In the genomic region with DNA sequence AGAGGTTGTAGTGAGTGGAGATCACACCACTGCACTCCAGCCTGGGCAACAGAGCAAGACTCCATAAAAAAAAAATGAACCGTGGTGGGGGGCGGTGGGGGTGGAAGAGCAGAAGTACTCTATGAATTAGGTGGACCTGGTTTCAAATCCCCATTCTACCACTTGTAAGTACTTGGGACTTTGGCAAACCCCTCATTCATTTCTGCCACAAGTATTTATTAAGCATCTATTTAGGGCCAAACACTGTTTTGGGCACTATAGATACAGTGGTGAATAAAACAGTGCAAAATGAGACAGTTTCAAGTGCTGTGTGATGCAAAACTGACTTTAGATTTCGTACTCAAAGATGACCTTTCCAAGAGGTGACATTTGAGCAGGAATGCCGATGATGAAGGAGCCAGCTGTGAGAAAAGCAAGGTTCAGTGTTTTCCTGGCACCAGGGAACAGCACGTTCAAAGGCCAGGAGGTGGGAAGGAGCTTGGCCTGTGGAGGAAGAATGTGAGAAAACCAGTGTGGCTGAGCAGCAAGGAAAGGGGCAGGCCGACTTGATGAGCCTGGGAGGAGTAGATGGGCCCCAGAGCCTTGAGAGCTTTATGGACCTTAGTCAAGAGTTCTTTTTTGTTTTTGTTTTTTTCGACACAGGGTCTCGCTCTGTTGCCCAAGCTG, we compare ENCODE assay signal across 17 cellular contexts. TPM values are rescaled to one million over a fixed set of nuclear protein-coding genes. Genes with fewer than 3 reads are reported as not detected.
DNase-seq lines count a peak whose midpoint lies in the region; ATAC-seq and TF ChIP-seq lines count a peak whose summit lies in the region.
"Had no signal": no experiment of that assay in that cellular context is flagged by ENCODE, and none has a peak within 500 bp of the region (broad histone marks: within the 10 kb centered on the region; RNA-seq: fewer than 3 reads in every experiment).

No MANE protein-coding gene starts in this region.

- H2BK15ac ChIP-seq in mesenchymal stem cell (ENCODE audit: low read depth, poor library complexity, severe bottlenecking) = no peak overlapping the region

- in situ Hi-C loops in brain microvascular endothelial cell (cut with HindIII; ENCODE audit: low pct_ligation_motif_present, low sequenced_read_pairs) = no loop called here

- H3K23ac ChIP-seq in mesenchymal stem cell (ENCODE audit: low read length in 2 of 2) = no peak overlapping the region

- POLR2A ChIA-PET in activated B cell treated with CpG ODN at 0.5 μM for 24 hours (lab: Charles Lee) = interaction anchor here (0.6 to 33.4 kb wide), 9 partner anchors 9 to 80 kb away, joined by 3 to 1417 read pairs (median 32); partner anchors contain the start of genes AIP, CORO1B, PPP1CA and PTPRCAP

- no peak overlapping the region for H3K4me2 ChIP-seq in mesenchymal stem cell (ENCODE audit: low read length, poor library complexity, severe bottlenecking)

- no peak overlapping the region for H3K18ac ChIP-seq in mesenchymal stem cell (ENCODE audit: low read depth in 1 of 2, low read length in 2 of 2)

- H3K27me3 ChIP-seq in mesenchymal stem cell (ENCODE audit: control insufficient read depth in 1 of 2, insufficient read depth in 1 of 2, low read length in 2 of 2) (no peaks in the 10 kb centered on the region), brain microvascular endothelial cell (replicated peaks) (no peaks in the 10 kb centered on the region)
- H3K27me3 ChIP-seq: ascending aorta had no signal

- peak overlapping the region; percentile 75 for H3K4me3 Mint-ChIP-seq in stimulated activated naive CD8-positive, alpha-beta T cell treated with anti-CD3 and anti-CD28 coated beads, Interleukin-15, Interleukin-2, amounts not matched to agents 100 ng/mL and 50 ng/mL, for 24 hours
- peak overlapping the region in 1 of 2 donors; percentile 92 for H3K4me3 Mint-ChIP-seq in stimulated activated naive CD8-positive, alpha-beta T cell treated with anti-CD3 and anti-CD28 coated beads, Interleukin-15, amount 100 ng/mL, for 72 hours
- H3K4me3 Mint-ChIP-seq in activated B cell treated with CpG ODN at 0.5 μM for 24 hours = peak overlapping the region; percentile 89

- peaks cover 18% of the 10 kb centered on the region for H3K4me1 ChIP-seq in mesenchymal stem cell (ENCODE audit: control insufficient read depth, insufficient read depth, low read depth, low read length)

- intact Hi-C loops in activated B cell treated with CpG ODN at 0.5 μM for 24 hours (cut with micrococcal nuclease) = no loop called here

- H3K4me3 ChIP-seq in mesenchymal stem cell (ENCODE audit: insufficient read depth in 1 of 2, low read depth in 1 of 2, low read length in 2 of 2) (no peak overlapping the region), brain microvascular endothelial cell (ENCODE audit: low read depth, low read length) (no peak overlapping the region)

- no peak overlapping the region for H2BK5ac ChIP-seq in mesenchymal stem cell (ENCODE audit: low read depth, low read length, poor library complexity, severe bottlenecking)

- no peaks in the 10 kb centered on the region for H3K27me3 Mint-ChIP-seq in stimulated activated naive CD8-positive, alpha-beta T cell treated with anti-CD3 and anti-CD28 coated beads, Interleukin-15, Interleukin-2, amounts not matched to agents 100 ng/mL and 50 ng/mL, for 24 hours
- no peaks in the 10 kb centered on the region for H3K27me3 Mint-ChIP-seq in stimulated activated naive CD8-positive, alpha-beta T cell treated with anti-CD3 and anti-CD28 coated beads, Interleukin-15, amount 100 ng/mL, for 72 hours
- no peaks in the 10 kb centered on the region for H3K27me3 Mint-ChIP-seq in activated B cell treated with CpG ODN at 0.5 μM for 24 hours

- H4K91ac ChIP-seq in mesenchymal stem cell (ENCODE audit: low read length) = no peak overlapping the region

- CTCF ChIA-PET in activated B cell treated with CpG ODN at 0.5 μM for 24 hours (lab: Charles Lee) = interaction anchor here (1.0 to 2.6 kb wide), 3 partner anchors 35 to 69 kb away, joined by 4 to 23 read pairs (median 8); partner anchors contain the start of genes PITPNM1 and PPP1CA

- peaks cover 14% of the 10 kb centered on the region for H3K79me1 ChIP-seq in mesenchymal stem cell (replicated peaks; ENCODE audit: low read length, poor library complexity, severe bottlenecking)

- WGBS in mesenchymal stem cell = 76% methylated on average over 6 of the region's 8 CpGs

- H3K27ac ChIP-seq in mesenchymal stem cell (ENCODE audit: low read length, poor library complexity, severe bottlenecking) = no peak overlapping the region
- no peak overlapping the region for H3K27ac ChIP-seq in brain microvascular endothelial cell

- peak overlapping the region; percentile 16 for H4K8ac ChIP-seq in mesenchymal stem cell (ENCODE audit: low read length)

- TF ChIP-seq CTCF in activated B cell treated with CpG ODN at 0.5 μM for 24 hours (IDR thresholded peaks at IDR 0.05) = no peak
- TF ChIP-seq CTCF in brain microvascular endothelial cell (IDR thresholded peaks at IDR 0.05; ENCODE audit: low read depth, low read length, missing control alignments) = no peak

- H2BK120ac ChIP-seq in mesenchymal stem cell (ENCODE audit: low read depth, low read length) = no peak overlapping the region

- ATAC-seq in stimulated activated naive CD8-positive, alpha-beta T cell treated with anti-CD3 and anti-CD28 coated beads, Interleukin-15, amount 100 ng/mL, for 72 hours = no peak
- ATAC-seq in activated B cell treated with CpG ODN at 0.5 μM for 24 hours (ENCODE audit: low read depth) (no peak), HG02763 (IDR thresholded peaks at IDR 0.05; ENCODE audit: unreplicated experiment) (no peak), GM21381 (IDR thresholded peaks at IDR 0.05; ENCODE audit: unreplicated experiment) (no peak), HG03571 (IDR thresholded peaks at IDR 0.05; ENCODE audit: unreplicated experiment) (no peak)
- ATAC-seq: HCT116, lower lobe of right lung had no signal

- DNase-seq in stimulated activated naive CD8-positive, alpha-beta T cell treated with anti-CD3 and anti-CD28 coated beads, Interleukin-15, amount 100 ng/mL, for 72 hours = no peak
- DNase-seq in activated B cell treated with CpG ODN at 0.5 μM for 24 hours (no peak), mesenchymal stem cell (no peak), brain microvascular endothelial cell (no peak)
- DNase-seq: lower lobe of right lung; NCI-H187 treated with DMSO at 0.1 percent for 48 hours; OCI-M1; stimulated activated CD4-positive, alpha-beta T cell treated with anti-CD3 and anti-CD28 coated beads, Interleukin-15, amount 100 ng/mL, for 24 hours had no signal

- no peaks in the 10 kb centered on the region for H3K9me3 ChIP-seq in mesenchymal stem cell (ENCODE audit: control insufficient read depth, low read length)
- H3K9me3 ChIP-seq: ascending aorta, lower lobe of right lung had no signal

- no peak overlapping the region for H3K9ac ChIP-seq in mesenchymal stem cell (ENCODE audit: low read length)

- H3K36me3 Mint-ChIP-seq in stimulated activated naive CD8-positive, alpha-beta T cell treated with anti-CD3 and anti-CD28 coated beads, Interleukin-15, Interleukin-2, amounts not matched to agents 100 ng/mL and 50 ng/mL, for 24 hours (ENCODE audit: low read depth) = no peaks in the 10 kb centered on the region
- peaks cover 7% of the 10 kb centered on the region for H3K36me3 Mint-ChIP-seq in activated B cell treated with CpG ODN at 0.5 μM for 24 hours (ENCODE audit: low read depth)

- no peak overlapping the region for H3K4ac ChIP-seq in mesenchymal stem cell (ENCODE audit: low read depth in 1 of 2, low read length in 2 of 2)

- H2AK5ac ChIP-seq in mesenchymal stem cell (ENCODE audit: low read length, severe bottlenecking) = no peak overlapping the region

- no peak overlapping the region for H2BK12ac ChIP-seq in mesenchymal stem cell (ENCODE audit: low read length in 2 of 2)

- H3K9me3 Mint-ChIP-seq in stimulated activated naive CD8-positive, alpha-beta T cell treated with anti-CD3 and anti-CD28 coated beads, Interleukin-15, Interleukin-2, amounts not matched to agents 100 ng/mL and 50 ng/mL, for 24 hours = no peaks in the 10 kb centered on the region
- no peaks in the 10 kb centered on the region for H3K9me3 Mint-ChIP-seq in stimulated activated naive CD8-positive, alpha-beta T cell treated with anti-CD3 and anti-CD28 coated beads, Interleukin-15, amount 100 ng/mL, for 72 hours
- H3K9me3 Mint-ChIP-seq in activated B cell treated with CpG ODN at 0.5 μM for 24 hours = no peaks in the 10 kb centered on the region

- peak overlapping the region; percentile 61 for H3K27ac Mint-ChIP-seq in stimulated activated naive CD8-positive, alpha-beta T cell treated with anti-CD3 and anti-CD28 coated beads, Interleukin-15, Interleukin-2, amounts not matched to agents 100 ng/mL and 50 ng/mL, for 24 hours
- H3K27ac Mint-ChIP-seq in stimulated activated naive CD8-positive, alpha-beta T cell treated with anti-CD3 and anti-CD28 coated beads, Interleukin-15, amount 100 ng/mL, for 72 hours = no peak overlapping the region
- peak overlapping the region; percentile 81 for H3K27ac Mint-ChIP-seq in activated B cell treated with CpG ODN at 0.5 μM for 24 hours

- H3K14ac ChIP-seq in mesenchymal stem cell (ENCODE audit: low read length in 2 of 2) = no peak overlapping the region

- H3K4me1 Mint-ChIP-seq in stimulated activated naive CD8-positive, alpha-beta T cell treated with anti-CD3 and anti-CD28 coated beads, Interleukin-15, Interleukin-2, amounts not matched to agents 100 ng/mL and 50 ng/mL, for 24 hours (ENCODE audit: low read depth) = peaks cover 26% of the 10 kb centered on the region
- H3K4me1 Mint-ChIP-seq in stimulated activated naive CD8-positive, alpha-beta T cell treated with anti-CD3 and anti-CD28 coated beads, Interleukin-15, amount 100 ng/mL, for 72 hours = peaks cover 37% of the 10 kb centered on the region
- peaks cover 38% of the 10 kb centered on the region for H3K4me1 Mint-ChIP-seq in activated B cell treated with CpG ODN at 0.5 μM for 24 hours

- H3K36me3 ChIP-seq in mesenchymal stem cell (ENCODE audit: control insufficient read depth in 1 of 2, insufficient read depth in 2 of 2, low read depth in 1 of 2, low read length in 2 of 2) = peaks cover 9 to 13% of the 10 kb centered on the region in 2 experiments
- H3K36me3 ChIP-seq in brain microvascular endothelial cell (replicated peaks) = no peaks in the 10 kb centered on the region
- H3K36me3 ChIP-seq: ascending aorta had no signal

- H2AFZ ChIP-seq in mesenchymal stem cell (ENCODE audit: low read depth, low read length) = no peak overlapping the region

RNA-seq across cellular contexts. Expression of gene TMEM134, which starts 1.4 kb away (rescaled TPM):
- total RNA-seq in activated B cell treated with CpG ODN at 0.5 μM for 24 hours = 76.0 and 83.5 TPM in 2 replicates
- 32.7 TPM for polyA plus RNA-seq in mesenchymal stem cell (2013, experiment 1 of 2)
- 29.2 TPM for polyA plus RNA-seq in mesenchymal stem cell (2013, experiment 2 of 2)

RNA-seq across cellular contexts. Expression of gene AIP, which starts 12.4 kb away (rescaled TPM):
- total RNA-seq in activated B cell treated with CpG ODN at 0.5 μM for 24 hours = 108 and 114 TPM in 2 replicates
- polyA plus RNA-seq in mesenchymal stem cell (2013, experiment 1 of 2) = 36.9 TPM
- polyA plus RNA-seq in mesenchymal stem cell (2013, experiment 2 of 2) = 37.6 TPM

RNA-seq across cellular contexts. Expression of gene CABP4, which starts 15.3 kb away (rescaled TPM):
- total RNA-seq in activated B cell treated with CpG ODN at 0.5 μM for 24 hours = 2.1 and 3.0 TPM in 2 replicates
- not detected for polyA plus RNA-seq in mesenchymal stem cell (2013, experiment 1 of 2)
- polyA plus RNA-seq in mesenchymal stem cell (2013, experiment 2 of 2) = not detected
- total RNA-seq: ascending aorta, epithelial cell of proximal tubule, renal cortical epithelial cell had no signal

RNA-seq across cellular contexts. Expression of gene GPR152, which starts 17.9 kb away (rescaled TPM):
- not detected in 2 replicates for total RNA-seq in activated B cell treated with CpG ODN at 0.5 μM for 24 hours
- not detected for polyA plus RNA-seq in mesenchymal stem cell (2013, experiment 1 of 2)
- polyA plus RNA-seq in mesenchymal stem cell (2013, experiment 2 of 2) = not detected
- total RNA-seq: ascending aorta, epithelial cell of proximal tubule, lower lobe of right lung, NCI-H460, renal cortical epithelial cell had no signal

RNA-seq across cellular contexts. Expression of gene CORO1B, which starts 27.2 kb away (rescaled TPM):
- total RNA-seq in activated B cell treated with CpG ODN at 0.5 μM for 24 hours = 34.0 and 39.7 TPM in 2 replicates
- polyA plus RNA-seq in mesenchymal stem cell (2013, experiment 1 of 2) = 109 TPM
- polyA plus RNA-seq in mesenchymal stem cell (2013, experiment 2 of 2) = 101 TPM

Comparison
In these comparisons a context has a peak if more than half of its experiments do, and no peak if none do; other contexts are left out.
1. H3K27ac Mint-ChIP-seq: peak in stimulated activated naive CD8-positive, alpha-beta T cell treated with anti-CD3 and anti-CD28 coated beads, Interleukin-15, Interleukin-2, amounts not matched to agents 100 ng/mL and 50 ng/mL, for 24 hours (single experiment) and activated B cell treated with CpG ODN at 0.5 μM for 24 hours (single experiment); none in stimulated activated naive CD8-positive, alpha-beta T cell treated with anti-CD3 and anti-CD28 coated beads, Interleukin-15, amount 100 ng/mL, for 72 hours (0 of 2).